ENCODE assay signal across 8 cellular contexts in the genomic region with DNA sequence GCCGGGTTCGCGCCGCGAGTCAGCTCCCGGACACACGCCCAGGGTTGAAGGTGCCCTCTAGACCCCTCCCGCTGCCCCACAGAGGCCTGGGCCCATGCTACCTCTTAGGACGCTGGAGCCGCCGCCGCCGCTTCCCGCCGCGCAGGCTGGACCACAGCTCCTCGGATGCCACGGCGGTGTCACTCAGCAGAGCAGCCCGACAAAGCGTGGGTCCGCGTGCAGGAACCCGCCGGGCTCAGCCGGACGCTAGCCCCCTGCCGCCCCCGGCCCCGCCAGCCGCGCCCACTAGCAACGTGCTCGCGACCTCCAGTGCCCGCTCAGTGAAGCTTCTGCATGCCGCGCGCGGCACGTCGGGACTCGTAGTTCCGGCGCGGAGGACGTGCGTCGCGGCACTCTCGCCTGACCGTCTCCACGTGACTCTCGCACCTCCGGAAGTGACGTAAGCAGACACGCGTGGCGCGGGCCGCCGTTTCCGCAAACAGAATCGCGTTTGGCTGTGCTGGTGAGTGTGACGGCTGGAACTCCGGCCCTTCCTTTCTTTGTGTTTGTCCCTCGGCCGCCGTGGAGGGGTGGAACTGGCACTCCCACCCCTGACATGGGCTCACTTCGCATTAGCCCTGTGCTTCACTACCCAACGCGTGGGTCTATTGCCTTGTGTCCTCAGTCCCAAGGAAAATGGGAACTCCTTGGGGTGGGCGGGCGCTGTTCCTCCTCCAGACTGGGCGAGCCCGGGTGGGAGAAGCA. TPM values are rescaled to one million over a fixed set of nuclear protein-coding genes. Genes with fewer than 3 reads are reported as not detected.
DNase-seq lines count a peak whose midpoint lies in the region; ATAC-seq, FAIRE-seq and TF ChIP-seq lines count a peak whose summit lies in the region.

A gene with protein sequence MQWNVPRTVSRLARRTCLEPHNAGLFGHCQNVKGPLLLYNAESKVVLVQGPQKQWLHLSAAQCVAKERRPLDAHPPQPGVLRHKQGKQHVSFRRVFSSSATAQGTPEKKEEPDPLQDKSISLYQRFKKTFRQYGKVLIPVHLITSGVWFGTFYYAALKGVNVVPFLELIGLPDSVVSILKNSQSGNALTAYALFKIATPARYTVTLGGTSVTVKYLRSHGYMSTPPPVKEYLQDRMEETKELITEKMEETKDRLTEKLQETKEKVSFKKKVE (minus strand): TSS at position 331 of the 744 bp plus-strand sequence. CDS start 44,481 bp downstream, outside the sequence.
A gene (plus strand): TSS at position 446 of the 744 bp plus-strand sequence. CDS start 4,845 bp downstream, outside the sequence.

- intact Hi-C loops in psoas muscle (cut with DNase I), result loop anchor here (5.0 to 10.0 kb wide), 2 partner anchors 169 to 172 kb away; no protein-coding TSS in a partner anchor

- H3K27ac ChIP-seq in right atrium auricular region, result peak within 1 kb of the TSS; percentile 96 to 98
- peak within 1 kb of the TSS; percentile 100 for H3K27ac ChIP-seq in psoas muscle

- DNase-seq in NCI-H187 (lab: John Stamatoyannopoulos, UW) (peak; percentile 30 to 90), T-helper 2 cell (peak; percentile 85 to 98 (median 88)), anterior cingulate cortex (lab: John Stamatoyannopoulos, UW) (peak; percentile 74 to 98 (median 95)), right atrium auricular region (ENCODE audit: low spot score) (peak; percentile 97), psoas muscle (peak; percentile 96 to 98), urothelium cell line (ENCODE audit: low spot score) (peak; percentile 100)

- H3K4me1 ChIP-seq in right atrium auricular region, result peaks cover 0 to 23% of the 10 kb centered on the region in 2 donors
- H3K4me1 ChIP-seq in psoas muscle, result peaks cover 20% of the 10 kb centered on the region

- FAIRE-seq in urothelium cell line (lab: Jason Lieb, UNC), result peak; percentile 100

- H3K36me3 ChIP-seq in right atrium auricular region, result no peaks in the 10 kb centered on the region
- peaks cover 0 to 3% of the 10 kb centered on the region in 2 donors for H3K36me3 ChIP-seq in psoas muscle (ENCODE audit: insufficient read depth in 1 of 2, low read depth in 1 of 2)

- H3K27me3 ChIP-seq in right atrium auricular region, result no peaks in the 10 kb centered on the region
- no peaks in the 10 kb centered on the region for H3K27me3 ChIP-seq in psoas muscle (ENCODE audit: insufficient read depth in 3 of 3, low read length in 2 of 3)

- peak within 1 kb of the TSS; percentile 63 to 89 for H3K4me3 ChIP-seq in right atrium auricular region
- peak within 1 kb of the TSS; percentile 98 for H3K4me3 ChIP-seq in psoas muscle

- ATAC-seq in GM18498 (IDR thresholded peaks at IDR 0.05; ENCODE audit: unreplicated experiment), result peak; percentile 96
- ATAC-seq in HG02938 (IDR thresholded peaks at IDR 0.05; ENCODE audit: unreplicated experiment), result peak; percentile 85
- ATAC-seq in psoas muscle, result peak; percentile 96 to 98 (median 98)

- WGBS in psoas muscle, 3 donors, result 0 to 1% (median 0%) methylated on average over 64 to 77 of the region's 77 CpGs

- H3K9me3 ChIP-seq in right atrium auricular region (no peaks in the 10 kb centered on the region), psoas muscle (no peaks in the 10 kb centered on the region)

- TF ChIP-seq CTCF in right atrium auricular region (IDR thresholded peaks at IDR 0.05) (peak in 1 of 2 donors; percentile 49), psoas muscle (IDR thresholded peaks at IDR 0.05) (no peak)

RNA-seq across cellular contexts. Expression of the first gene that starts in this region (rescaled TPM):
- 10 to 100 TPM; 31.8 to 40.8 TPM for total RNA-seq in right atrium auricular region
- 10 to 100 TPM; 24.7 to 43.1 (median 26.9) TPM for total RNA-seq in psoas muscle
- 10 to 100 TPM; 11.4 to 45.8 (median 31.4) TPM for polyA plus RNA-seq in psoas muscle

RNA-seq across cellular contexts. Expression of the second gene that starts in this region (rescaled TPM):
- total RNA-seq in right atrium auricular region (10 to 100 TPM; 22.2 to 28.9 TPM), psoas muscle (10 to 100 TPM; 19.2 to 29.2 (median 25.7) TPM)
- 10 to 100 TPM; 15.0 to 22.1 (median 20.6) TPM for polyA plus RNA-seq in psoas muscle

Comparison
In these comparisons a context has a peak if more than half of its experiments do, and no peak if none do; other contexts are left out.
1. Peak in every context shown above with its lines: DNase-seq, ATAC-seq, H3K4me3 ChIP-seq and H3K27ac ChIP-seq.